Comparison of ENCODE assay signal across 11 cellular contexts in the genomic region with DNA sequence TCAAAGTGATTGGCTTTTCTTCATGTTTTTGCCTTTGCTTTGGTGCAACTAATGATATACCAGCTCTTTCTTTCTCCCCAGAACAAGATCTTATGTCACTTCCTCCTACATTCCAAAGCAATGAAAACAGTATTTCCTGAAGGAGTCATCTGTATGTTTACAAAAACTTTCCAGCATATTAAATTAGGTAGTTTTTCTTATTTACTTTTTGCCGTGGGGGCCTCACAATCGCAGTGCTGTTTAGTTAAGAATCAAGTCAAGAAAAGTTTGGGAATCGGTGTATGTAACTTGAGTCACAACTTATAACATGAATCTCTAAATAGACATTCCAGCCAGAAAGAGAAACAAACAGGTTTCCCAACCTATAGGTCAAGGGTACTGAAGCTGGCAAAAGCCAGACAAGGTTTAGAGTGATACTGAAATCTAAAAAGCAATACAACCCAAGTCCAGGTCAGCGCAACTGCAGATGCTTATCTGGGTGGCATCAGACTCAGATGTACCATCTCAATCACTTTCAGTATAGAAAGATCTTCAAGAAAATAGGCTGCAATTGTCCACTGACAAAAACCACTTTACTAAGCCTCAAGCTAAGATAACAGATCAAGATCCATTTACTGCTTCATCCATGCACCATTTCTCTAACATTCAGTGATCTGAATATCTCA.
DNase-seq lines count a peak whose midpoint lies in the region; ATAC-seq and TF ChIP-seq lines count a peak whose summit lies in the region.
"Had no signal": no experiment of that assay in that cellular context is flagged by ENCODE, and none has a peak within 500 bp of the region (broad histone marks: within the 10 kb centered on the region; RNA-seq: fewer than 3 reads in every experiment).

No MANE protein-coding gene starts in this region.

- H2BK5ac ChIP-seq in neuronal stem cell (ENCODE audit: low read length) = no peak overlapping the region

- H3K36me3 ChIP-seq in Caco-2 (ENCODE audit: control insufficient read depth, insufficient read depth, low read length) (no peaks in the 10 kb centered on the region), MG63 (no peaks in the 10 kb centered on the region), neuronal stem cell (replicated peaks in 1 of 2; ENCODE audit: control insufficient read depth in 2 of 2, insufficient read depth in 2 of 2, low read length in 2 of 2) (no peaks in the 10 kb centered on the region)

- no peak overlapping the region for H4K91ac ChIP-seq in neuronal stem cell (ENCODE audit: low read depth, low read length, poor library complexity)

- POLR2A ChIA-PET in Caco-2 (lab: Charles Lee) = interaction anchor here (0.5 to 0.6 kb wide), 2 partner anchors 26 to 925 kb away, joined by 4 to 5 read pairs; no protein-coding TSS in a partner anchor
- POLR2A ChIA-PET in activated CD4-positive, alpha-beta memory T cell treated with anti-CD3 and anti-CD28 coated beads for 36 hours (lab: Charles Lee) = no interaction called here

- DNase-seq in Caco-2 (peak in 1 of 2 experiments; percentile 12), MG63 (peak; percentile 25), epithelial cell of prostate (ENCODE audit: low read depth, low spot score) (no peak), neuronal stem cell (ENCODE audit: low spot score) (no peak), OCI-M2 (lab: John Stamatoyannopoulos, UW; ENCODE audit: unreplicated experiment) (no peak)
- DNase-seq in activated CD4-positive, alpha-beta memory T cell treated with anti-CD3 and anti-CD28 coated beads for 36 hours = no peak
- no peak for DNase-seq in activated CD4-positive, alpha-beta T cell treated with anti-CD3 and anti-CD28 coated beads, Interleukin-2, amount 50 U/mL, for 1 hour
- DNase-seq: hippocampal formation; naive thymus-derived CD4-positive, alpha-beta T cell; NCI-H2029 had no signal

- H3K27ac Mint-ChIP-seq in Caco-2 (ENCODE audit: unreplicated experiment) = peak overlapping the region; percentile 32
- H3K27ac Mint-ChIP-seq in activated CD4-positive, alpha-beta memory T cell treated with anti-CD3 and anti-CD28 coated beads for 36 hours = no peak overlapping the region
- H3K27ac Mint-ChIP-seq: naive thymus-derived CD4-positive, alpha-beta T cell had no signal

- H3K27me3 Mint-ChIP-seq in Caco-2 (ENCODE audit: insufficient read depth, unreplicated experiment) = no peaks in the 10 kb centered on the region
- no peaks in the 10 kb centered on the region for H3K27me3 Mint-ChIP-seq in activated CD4-positive, alpha-beta memory T cell treated with anti-CD3 and anti-CD28 coated beads for 36 hours
- H3K27me3 Mint-ChIP-seq: naive thymus-derived CD4-positive, alpha-beta T cell had no signal

- BruUV-seq in Caco-2 (replicated peaks; lab: Mats Ljungman, UMichigan) = no TSS peak

- H2BK15ac ChIP-seq in neuronal stem cell (ENCODE audit: low read length) = no peak overlapping the region

- peak overlapping the region; percentile 80 for H3K27ac ChIP-seq in epithelial cell of prostate
- H3K27ac ChIP-seq in neuronal stem cell (replicated peaks; ENCODE audit: low read length) = no peak overlapping the region

- H3K4me3 ChIP-seq in Caco-2 (ENCODE audit: low read depth, low read length) (no peak overlapping the region), MG63 (no peak overlapping the region), neuronal stem cell (ENCODE audit: low read length in 2 of 2) (no peak overlapping the region)

- peaks cover 13% of the 10 kb centered on the region for H3K9me3 Mint-ChIP-seq in Caco-2 (ENCODE audit: unreplicated experiment)
- no peaks in the 10 kb centered on the region for H3K9me3 Mint-ChIP-seq in activated CD4-positive, alpha-beta memory T cell treated with anti-CD3 and anti-CD28 coated beads for 36 hours

- no peak overlapping the region for H3K23ac ChIP-seq in neuronal stem cell (ENCODE audit: low read depth, low read length, poor library complexity)

- H3K18ac ChIP-seq in neuronal stem cell (ENCODE audit: low read length) = no peak overlapping the region

- intact Hi-C loops in Caco-2 (cut with micrococcal nuclease; ENCODE audit: unreplicated experiment) = loop anchor here (2.0 kb wide), 1 partner anchor 50 kb away; no protein-coding TSS in a partner anchor
- intact Hi-C loops in activated CD4-positive, alpha-beta memory T cell treated with anti-CD3 and anti-CD28 coated beads for 36 hours (cut with micrococcal nuclease) = no loop called here

- no peak overlapping the region for H3K9ac ChIP-seq in neuronal stem cell (ENCODE audit: low read depth, low read length, poor library complexity)

- no peak overlapping the region for H2AK5ac ChIP-seq in neuronal stem cell (ENCODE audit: low read depth, low read length)

- no peak overlapping the region for H3K14ac ChIP-seq in neuronal stem cell (ENCODE audit: low read length)

- WGBS in neuronal stem cell (ENCODE audit: extremely low coverage in 2 of 2, insufficient read length in 2 of 2, insufficient replicate concordance in 1 of 2), 2 donors = no CpG with 5 or more reads among the region's 4 CpGs

- peak overlapping the region; percentile 42 for H2AFZ ChIP-seq in neuronal stem cell (ENCODE audit: low read length)

- ATAC-seq in GM19035 (IDR thresholded peaks at IDR 0.05; ENCODE audit: unreplicated experiment) = no peak
- ATAC-seq: naive thymus-derived CD4-positive, alpha-beta T cell had no signal

- no peak overlapping the region for H3K4ac ChIP-seq in neuronal stem cell (ENCODE audit: low read length)

- CTCF ChIA-PET in Caco-2 (lab: Charles Lee) = no interaction called here
- CTCF ChIA-PET in activated CD4-positive, alpha-beta memory T cell treated with anti-CD3 and anti-CD28 coated beads for 36 hours (lab: Charles Lee) = interaction anchor here (0.9 to 1.3 kb wide), 2 partner anchors 16 to 107 kb away, joined by 4 read pairs; no protein-coding TSS in a partner anchor

- peak overlapping the region; percentile 26 for H3K4me3 Mint-ChIP-seq in Caco-2 (ENCODE audit: unreplicated experiment)
- H3K4me3 Mint-ChIP-seq in activated CD4-positive, alpha-beta memory T cell treated with anti-CD3 and anti-CD28 coated beads for 36 hours = no peak overlapping the region
- H3K4me3 Mint-ChIP-seq: naive thymus-derived CD4-positive, alpha-beta T cell had no signal

- H3K36me3 Mint-ChIP-seq in Caco-2 (ENCODE audit: insufficient read depth, unreplicated experiment) = no peaks in the 10 kb centered on the region
- H3K36me3 Mint-ChIP-seq in activated CD4-positive, alpha-beta memory T cell treated with anti-CD3 and anti-CD28 coated beads for 36 hours = no peaks in the 10 kb centered on the region

- H2BK120ac ChIP-seq in neuronal stem cell (ENCODE audit: low read depth, low read length) = no peak overlapping the region

- no peak for TF ChIP-seq CTCF in Caco-2 (IDR thresholded peaks at IDR 0.05; ENCODE audit: insufficient read depth in 1 of 2, low read depth in 1 of 2, low read length in 1 of 2, severe bottlenecking in 1 of 2, unreplicated experiment in 1 of 2)

- H3K9me3 ChIP-seq in Caco-2 (no peaks in the 10 kb centered on the region), MG63 (no peaks in the 10 kb centered on the region; the same call in 1 of the 2 replicates), neuronal stem cell (replicated peaks in 1 of 2; ENCODE audit: control insufficient read depth in 2 of 2, insufficient read depth in 1 of 2, low read depth in 1 of 2, low read length in 2 of 2) (peaks cover 0 to 2% of the 10 kb centered on the region in 2 donors)

- no peak overlapping the region for H4K8ac ChIP-seq in neuronal stem cell (ENCODE audit: low read depth, low read length)

- H2BK12ac ChIP-seq in neuronal stem cell (ENCODE audit: low read length) = no peak overlapping the region

- no peaks in the 10 kb centered on the region for H3K79me1 ChIP-seq in neuronal stem cell (ENCODE audit: low read depth, low read length)

- no peak overlapping the region for H3K4me2 ChIP-seq in neuronal stem cell (ENCODE audit: insufficient read depth, low read length, poor library complexity, severe bottlenecking)

- peaks cover 19% of the 10 kb centered on the region for H3K4me1 Mint-ChIP-seq in Caco-2 (ENCODE audit: low read depth, unreplicated experiment)
- H3K4me1 Mint-ChIP-seq in activated CD4-positive, alpha-beta memory T cell treated with anti-CD3 and anti-CD28 coated beads for 36 hours (ENCODE audit: low read depth) = no peaks in the 10 kb centered on the region
- H3K4me1 Mint-ChIP-seq: naive thymus-derived CD4-positive, alpha-beta T cell had no signal

- H3K27me3 ChIP-seq in Caco-2 (replicated peaks; ENCODE audit: control insufficient read depth, insufficient read depth, low read length) (no peaks in the 10 kb centered on the region), MG63 (no peaks in the 10 kb centered on the region), neuronal stem cell (ENCODE audit: control insufficient read depth in 3 of 3, insufficient read depth in 3 of 3, low read depth in 1 of 3, low read length in 3 of 3) (no peaks in the 10 kb centered on the region)

- H3K4me1 ChIP-seq in Caco-2 = peaks cover 25% of the 10 kb centered on the region
- peaks cover 3% of the 10 kb centered on the region in 2 donors for H3K4me1 ChIP-seq in neuronal stem cell (ENCODE audit: control insufficient read depth in 2 of 2, insufficient read depth in 1 of 2, low read depth in 1 of 2, low read length in 2 of 2)
